ENCODE assay signal across 8 cellular contexts in genomic region chr11:66051766-66052663, GRCh38. TPM values are rescaled to one million over a fixed set of nuclear protein-coding genes. Genes with fewer than 3 reads are reported as not detected.
DNase-seq lines count a peak whose midpoint lies in the region; ATAC-seq and TF ChIP-seq lines count a peak whose summit lies in the region.

Gene SF3B2 (plus strand): TSS chr11:66052364. CDS start chr11:66052385, 21 bp downstream.

- H3K9ac ChIP-seq in adipocyte (ENCODE audit: low read length), result peak within 1 kb of the TSS; percentile 97

- peak in 1 of 4 donors; percentile 0 for TF ChIP-seq EP300 in upper lobe of left lung (IDR thresholded peaks at IDR 0.05)

- ATAC-seq in HG02798 (IDR thresholded peaks at IDR 0.05; ENCODE audit: poor library complexity, unreplicated experiment) (peak; percentile 97), upper lobe of left lung (ENCODE audit: low FRiP score in 2 of 2) (peak; percentile 99)

- H3K27me3 ChIP-seq in adipocyte (replicated peaks; ENCODE audit: control insufficient read depth, insufficient read depth, low read length) (peaks cover 21% of the 10 kb centered on the region), upper lobe of left lung (peaks cover 0 to 15% (median 7%) of the 10 kb centered on the region in 4 donors)

- H3K4me3 ChIP-seq in GM12875 (ENCODE audit: low read depth, low read length) (peak within 1 kb of the TSS; percentile 96), adipocyte (ENCODE audit: low read length) (peak within 1 kb of the TSS; percentile 97), upper lobe of left lung (peak within 1 kb of the TSS; percentile 82 to 99 (median 90))

- WGBS in upper lobe of left lung, 2 donors, result 0 to 1% methylated on average over 8 to 54 of the region's 84 CpGs

- H3K27ac ChIP-seq in upper lobe of left lung, result peak within 1 kb of the TSS; percentile 84 to 93 (median 90)

- TF ChIP-seq CTCF in GM12875 (IDR thresholded peaks at IDR 0.05; ENCODE audit: borderline replicate concordance, insufficient read depth, low read depth, low read length), result no peak
- peak in 2 of 6 experiments; percentile 9 to 48 for TF ChIP-seq CTCF in upper lobe of left lung (IDR thresholded peaks at IDR 0.05)

- intact Hi-C loops in cardiac septum (cut with DNase I) (loop anchor here (1.0 kb wide), 1 partner anchor 91 kb away; the partner anchor contains the start of gene SART1), posterior cingulate gyrus (cut with DNase I) (no loop called here)

- DNase-seq in NCI-H1436 (lab: John Stamatoyannopoulos, UW) (peak; percentile 98), T follicular helper cell (ENCODE audit: low read depth) (peak; percentile 92), adipocyte (ENCODE audit: low read depth) (peak; percentile 98), cardiac septum (ENCODE audit: low spot score) (peak; percentile 99), posterior cingulate gyrus (peak; percentile 98 to 100 (median 99)), upper lobe of left lung (peak; percentile 97 to 100)

- H3K4me1 ChIP-seq in adipocyte (ENCODE audit: control insufficient read depth, insufficient read depth, low read length) (peaks cover 44% of the 10 kb centered on the region), upper lobe of left lung (peaks cover 23 to 36% (median 25%) of the 10 kb centered on the region in 4 donors)

- H3K9me3 ChIP-seq in adipocyte (ENCODE audit: control insufficient read depth, low read length) (no peaks in the 10 kb centered on the region), upper lobe of left lung (no peaks in the 10 kb centered on the region)

- H3K36me3 ChIP-seq in adipocyte (ENCODE audit: control insufficient read depth, insufficient read depth, low read length, severe bottlenecking), result peaks cover 26% of the 10 kb centered on the region
- H3K36me3 ChIP-seq in upper lobe of left lung, result peaks cover 12 to 33% (median 31%) of the 10 kb centered on the region in 4 donors

- peak in 3 of 4 donors; percentile 28 to 80 (median 52) for TF ChIP-seq POLR2A in upper lobe of left lung (IDR thresholded peaks at IDR 0.05)

RNA-seq across cellular contexts. Expression of gene SF3B2, which starts in this region (rescaled TPM):
- 85.8 TPM for total RNA-seq in cardiac septum
- 100 to 1,000 TPM; 142 to 193 (median 173) TPM for total RNA-seq in upper lobe of left lung

Comparison
In these comparisons a context has a peak if more than half of its experiments do, and no peak if none do; other contexts are left out.
1. Peak in every context shown above with its lines: DNase-seq, ATAC-seq, H3K4me3 ChIP-seq and H3K27ac ChIP-seq.